In genomic region chr17:72056155-72056554, GRCh38 we compare ENCODE assay signal across 22 cellular contexts.
DNase-seq lines count a peak whose midpoint lies in the region; ATAC-seq and TF ChIP-seq lines count a peak whose summit lies in the region.
"Had no signal": no experiment of that assay in that cellular context is flagged by ENCODE, and none has a peak within 500 bp of the region (broad histone marks: within the 10 kb centered on the region; RNA-seq: fewer than 3 reads in every experiment).

No MANE protein-coding gene starts in this region.

- no peak overlapping the region for H3K27ac Mint-ChIP-seq in progenitor cell of endocrine pancreas
- H3K27ac Mint-ChIP-seq in type B pancreatic cell, result no peak overlapping the region
- H3K27ac Mint-ChIP-seq in activated naive CD8-positive, alpha-beta T cell treated with anti-CD3 and anti-CD28 coated beads for 36 hours, result no peak overlapping the region
- H3K27ac Mint-ChIP-seq: CD14-positive monocyte; CD4-positive, alpha-beta T cell; CD8-positive, alpha-beta memory T cell; HFFc6 had no signal

- DNase-seq in GM12865 (ENCODE audit: low read depth) (peak; percentile 18), body of pancreas (no peak), progenitor cell of endocrine pancreas (ENCODE audit: low spot score, unreplicated experiment) (no peak), type B pancreatic cell (ENCODE audit: extremely low spot score, unreplicated experiment) (no peak)
- no peak for DNase-seq in activated naive CD8-positive, alpha-beta T cell treated with anti-CD3 and anti-CD28 coated beads for 36 hours
- DNase-seq: 8988T; ACHN; AML-193; BE2C; CD4-positive, alpha-beta T cell; CD8-positive, alpha-beta memory T cell; DMS 273 treated with DMSO at 0.1 percent for 48 hours; DMS79; GF-D8; GOT3; HFFc6 had no signal

- H3K4me1 ChIP-seq in body of pancreas, result peaks cover 11% of the 10 kb centered on the region
- H3K4me1 ChIP-seq: A549; BE2C; BLaER1 treated with 17β-estradiol and CSF1 and Interleukin-3, amounts not matched to agents 10 nM and 100 nM; HAP-1 had no signal

- H3K27me3 Mint-ChIP-seq in progenitor cell of endocrine pancreas (no peaks in the 10 kb centered on the region), type B pancreatic cell (peaks cover 34% of the 10 kb centered on the region)
- peaks cover 8% of the 10 kb centered on the region for H3K27me3 Mint-ChIP-seq in activated naive CD8-positive, alpha-beta T cell treated with anti-CD3 and anti-CD28 coated beads for 36 hours
- H3K27me3 Mint-ChIP-seq: CD4-positive, alpha-beta T cell had no signal

- no peak for TF ChIP-seq POLR2A in body of pancreas (IDR thresholded peaks at IDR 0.05)

- 40 to 61% methylated on average over 4 of the region's 4 CpGs for WGBS in body of pancreas, 2 donors

- peak overlapping the region in 3 of 4 donors; percentile 60 to 79 (median 66) for H3K27ac ChIP-seq in body of pancreas
- H3K27ac ChIP-seq: A549; BLaER1 treated with 17β-estradiol and CSF1 and Interleukin-3, amounts not matched to agents 10 nM and 100 nM had no signal

- no peaks in the 10 kb centered on the region for H3K36me3 ChIP-seq in body of pancreas (replicated peaks in 1 of 2; ENCODE audit: insufficient read depth in 1 of 2, low read depth in 2 of 2)
- H3K36me3 ChIP-seq: BE2C; BLaER1 treated with 17β-estradiol and CSF1 and Interleukin-3, amounts not matched to agents 10 nM and 100 nM; HAP-1 had no signal

- H3K4me3 ChIP-seq in GM12865 (ENCODE audit: low read depth, low read length) (no peak overlapping the region), body of pancreas (peak overlapping the region in 1 of 2 donors; percentile 21)
- H3K4me3 ChIP-seq: A549; BLaER1 treated with 17β-estradiol and CSF1 and Interleukin-3, amounts not matched to agents 10 nM and 100 nM; HAP-1 had no signal

- H3K27me3 ChIP-seq in body of pancreas, result no peaks in the 10 kb centered on the region
- H3K27me3 ChIP-seq: BE2C; BLaER1 treated with 17β-estradiol and CSF1 and Interleukin-3, amounts not matched to agents 10 nM and 100 nM had no signal

- TF ChIP-seq CTCF in GM12865 (IDR thresholded peaks at IDR 0.05; ENCODE audit: insufficient read depth, low read depth, low read length, missing control alignments) (no peak), body of pancreas (IDR thresholded peaks at IDR 0.05) (no peak), progenitor cell of endocrine pancreas (IDR thresholded peaks at IDR 0.05; ENCODE audit: unreplicated experiment) (no peak), type B pancreatic cell (conservative IDR thresholded peaks at IDR 0.05) (no peak)

- intact Hi-C loops in body of pancreas (cut with DNase I), result no loop called here

- ATAC-seq in HG02852 (IDR thresholded peaks at IDR 0.05; ENCODE audit: unreplicated experiment), result peak; percentile 55
- no peak for ATAC-seq in body of pancreas
- ATAC-seq in HG03457 (IDR thresholded peaks at IDR 0.05; ENCODE audit: unreplicated experiment), result no peak
- ATAC-seq: A549 had no signal

- H3K4me3 Mint-ChIP-seq in progenitor cell of endocrine pancreas (ENCODE audit: low read depth) (peak overlapping the region; percentile 62), type B pancreatic cell (no peak overlapping the region)
- H3K4me3 Mint-ChIP-seq in activated naive CD8-positive, alpha-beta T cell treated with anti-CD3 and anti-CD28 coated beads for 36 hours, result no peak overlapping the region
- H3K4me3 Mint-ChIP-seq: CD14-positive monocyte; CD4-positive, alpha-beta T cell; CD8-positive, alpha-beta memory T cell; HFFc6 had no signal

- no peaks in the 10 kb centered on the region for H3K9me3 ChIP-seq in body of pancreas
- H3K9me3 ChIP-seq: BE2C had no signal

- H3K9me3 Mint-ChIP-seq in progenitor cell of endocrine pancreas (ENCODE audit: low read depth), result peaks cover 4% of the 10 kb centered on the region
- peaks cover 4% of the 10 kb centered on the region for H3K9me3 Mint-ChIP-seq in type B pancreatic cell
- peaks cover 1% of the 10 kb centered on the region for H3K9me3 Mint-ChIP-seq in activated naive CD8-positive, alpha-beta T cell treated with anti-CD3 and anti-CD28 coated beads for 36 hours
- H3K9me3 Mint-ChIP-seq: CD4-positive, alpha-beta T cell; HFFc6 had no signal

- H3K36me3 Mint-ChIP-seq in progenitor cell of endocrine pancreas (ENCODE audit: insufficient read depth), result peaks cover 2% of the 10 kb centered on the region
- H3K36me3 Mint-ChIP-seq in type B pancreatic cell, result no peaks in the 10 kb centered on the region
- H3K36me3 Mint-ChIP-seq in activated naive CD8-positive, alpha-beta T cell treated with anti-CD3 and anti-CD28 coated beads for 36 hours, result no peaks in the 10 kb centered on the region
- H3K36me3 Mint-ChIP-seq: CD14-positive monocyte; CD8-positive, alpha-beta memory T cell had no signal

- H3K4me1 Mint-ChIP-seq in progenitor cell of endocrine pancreas (ENCODE audit: low read depth) (peaks cover 53% of the 10 kb centered on the region), type B pancreatic cell (ENCODE audit: unreplicated experiment) (peaks cover 14% of the 10 kb centered on the region)
- no peaks in the 10 kb centered on the region for H3K4me1 Mint-ChIP-seq in activated naive CD8-positive, alpha-beta T cell treated with anti-CD3 and anti-CD28 coated beads for 36 hours
- H3K4me1 Mint-ChIP-seq: CD14-positive monocyte; CD8-positive, alpha-beta memory T cell had no signal
